ENCODE assay signal across 8 cellular contexts in the genomic region with DNA sequence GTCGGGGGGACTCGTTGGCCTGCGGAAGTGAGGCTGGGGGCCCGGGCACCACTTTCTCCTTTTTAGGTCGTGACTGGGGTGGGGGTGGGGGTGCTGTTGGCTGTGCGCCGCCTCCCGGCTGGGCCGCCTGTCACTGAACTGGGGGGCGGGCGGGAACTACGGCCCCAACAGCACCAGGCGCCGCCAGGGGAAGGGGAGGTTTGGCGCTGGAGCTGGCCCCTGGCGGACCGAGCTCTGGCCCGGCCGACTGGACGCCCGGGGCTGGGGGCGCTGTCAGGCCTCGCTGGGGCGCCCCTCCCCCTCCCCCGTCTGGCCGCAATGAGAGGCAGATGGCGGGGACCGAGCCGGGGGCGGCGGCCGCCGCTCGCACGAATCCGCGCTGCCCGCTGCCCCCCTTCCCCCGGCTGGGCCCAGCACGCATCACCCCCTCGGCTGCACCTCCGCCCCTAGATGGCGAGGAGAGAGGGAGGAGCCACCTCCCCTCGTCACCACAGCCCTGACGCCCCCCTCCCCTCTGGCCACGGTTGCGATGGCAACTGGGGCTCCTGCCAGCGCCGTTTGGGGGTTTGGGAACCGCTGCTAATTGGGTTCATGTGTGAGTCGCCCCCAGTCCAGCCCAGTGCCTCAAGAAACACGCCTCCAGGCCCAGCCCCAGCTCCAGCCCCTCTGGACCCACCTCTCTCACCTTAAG. TPM values are rescaled to one million over a fixed set of nuclear protein-coding genes. Genes with fewer than 3 reads are reported as not detected.
DNase-seq lines count a peak whose midpoint lies in the region; ATAC-seq and TF ChIP-seq lines count a peak whose summit lies in the region.

No MANE protein-coding gene starts in this region.

- H3K9me3 ChIP-seq in lower lobe of right lung (no peaks in the 10 kb centered on the region), suprapubic skin (no peaks in the 10 kb centered on the region)

- TF ChIP-seq POLR2A in Raji (IDR thresholded peaks at IDR 0.05; ENCODE audit: insufficient read depth, low read depth, low read length) (peak; percentile 29), suprapubic skin (IDR thresholded peaks at IDR 0.05) (peak in 1 of 2 donors; percentile 55)

- no peak for TF ChIP-seq CTCF in lower lobe of right lung (IDR thresholded peaks at IDR 0.05)
- no peak for TF ChIP-seq CTCF in suprapubic skin (IDR thresholded peaks at IDR 0.05)

- TF ChIP-seq EP300 in suprapubic skin (IDR thresholded peaks at IDR 0.05) = no peak

- H3K4me3 ChIP-seq in lower lobe of right lung (peak overlapping the region; percentile 54), suprapubic skin (peak overlapping the region; percentile 63)

- peak overlapping the region; percentile 75 for H3K27ac ChIP-seq in lower lobe of right lung
- peak overlapping the region; percentile 94 for H3K27ac ChIP-seq in suprapubic skin

- H3K27me3 ChIP-seq in lower lobe of right lung (ENCODE audit: low read depth) (peaks cover 17% of the 10 kb centered on the region), suprapubic skin (peaks cover 3% of the 10 kb centered on the region)

- H3K36me3 ChIP-seq in lower lobe of right lung (peaks cover 1% of the 10 kb centered on the region), suprapubic skin (peaks cover 7% of the 10 kb centered on the region)

- ATAC-seq in lower lobe of right lung = peak in 1 of 2 donors; percentile 0

- DNase-seq in stimulated activated CD4-positive, alpha-beta T cell treated with anti-CD3 and anti-CD28 coated beads, Interleukin-15, amount 100 ng/mL, for 24 hours = peak; percentile 19
- DNase-seq in stimulated activated CD4-positive, alpha-beta T cell treated with anti-CD3 and anti-CD28 coated beads, Interleukin-1b, Interleukin-23, amount 100 ng/mL, for 48 hours = no peak
- peak; percentile 67 for DNase-seq in dedifferentiated amniotic fluid mesenchymal stem cell (ENCODE audit: extremely low spot score)
- peak; percentile 57 for DNase-seq in lower lobe of right lung
- DNase-seq in suprapubic skin (ENCODE audit: low spot score in 2 of 2) = peak; percentile 85 to 87
- DNase-seq in SW 1271 (lab: John Stamatoyannopoulos, UW) = no peak
- DNase-seq in Kasumi-1 (lab: John Stamatoyannopoulos, UW) = no peak

- 10% methylated on average over 4 of the region's 52 CpGs for WGBS in suprapubic skin

- peaks cover 31% of the 10 kb centered on the region for H3K4me1 ChIP-seq in lower lobe of right lung
- H3K4me1 ChIP-seq in suprapubic skin = peaks cover 49% of the 10 kb centered on the region

- intact Hi-C loops in lower lobe of right lung (cut with DNase I) = loop anchor here (10.0 kb wide), 1 partner anchor 46 kb away; no protein-coding TSS in a partner anchor

RNA-seq across cellular contexts. Expression of a gene that starts 0.7 kb away (rescaled TPM):
- 37.0 TPM for total RNA-seq in lower lobe of right lung
- total RNA-seq in suprapubic skin = 10 to 100 TPM; 10.8 to 25.3 (median 12.2) TPM

RNA-seq across cellular contexts. Expression of a gene that starts 28.9 kb away (rescaled TPM):
- total RNA-seq in lower lobe of right lung (27.9 TPM), suprapubic skin (10 to 100 TPM in 2 of 4 donors, 1 to 10 TPM in 2; 6.8 to 13.7 (median 11.1) TPM)

RNA-seq across cellular contexts. Expression of a gene that starts 30.1 kb away (rescaled TPM):
- 17.9 TPM for total RNA-seq in lower lobe of right lung
- 10 to 100 TPM; 18.5 to 43.6 (median 29.8) TPM for total RNA-seq in suprapubic skin

RNA-seq across cellular contexts. Expression of a gene that starts 33.8 kb away (rescaled TPM):
- 42.7 TPM for total RNA-seq in lower lobe of right lung
- 10 to 100 TPM in 2 of 4 donors, 1 to 10 TPM in 2; 3.9 to 33.2 (median 13.9) TPM for total RNA-seq in suprapubic skin

RNA-seq across cellular contexts. Expression of a gene that starts 57.4 kb away (rescaled TPM):
- total RNA-seq in lower lobe of right lung (14.1 TPM), suprapubic skin (100 to 1,000 TPM in 2 of 4 donors, 10 to 100 TPM in 2; 83.1 to 137 (median 117) TPM)

Comparison
In these comparisons a context has a peak if more than half of its experiments do, and no peak if none do; other contexts are left out.
1. DNase-seq: peak in stimulated activated CD4-positive, alpha-beta T cell treated with anti-CD3 and anti-CD28 coated beads, Interleukin-15, amount 100 ng/mL, for 24 hours (single experiment), dedifferentiated amniotic fluid mesenchymal stem cell (single experiment), lower lobe of right lung (single experiment) and suprapubic skin (2 of 2); none in stimulated activated CD4-positive, alpha-beta T cell treated with anti-CD3 and anti-CD28 coated beads, Interleukin-1b, Interleukin-23, amount 100 ng/mL, for 48 hours (single experiment), SW 1271 (0 of 2) and Kasumi-1 (0 of 2).